7 cellular contexts compared by ENCODE assay signal in genomic region chr7:44639701-44640321, GRCh38. TPM values are rescaled to one million over a fixed set of nuclear protein-coding genes. Genes with fewer than 3 reads are reported as not detected.
A peak's percentile ranks its signal among the peaks of the same experiment; 100 is the strongest.
DNase-seq lines count a peak whose midpoint lies in the region; ATAC-seq and TF ChIP-seq lines count a peak whose summit lies in the region.

No MANE protein-coding gene starts in this region.

- H3K36me3 ChIP-seq in right lobe of liver = no peaks in the 10 kb centered on the region

- peak overlapping the region; percentile 5 to 72 (median 44) for H3K27ac ChIP-seq in right lobe of liver
- peak overlapping the region; percentile 10 for H3K27ac ChIP-seq in temporal lobe (ENCODE audit: low read depth, low read length)

- H3K4me3 ChIP-seq in GM12865 (ENCODE audit: low read depth, low read length) = peak overlapping the region; percentile 34
- no peak overlapping the region for H3K4me3 ChIP-seq in choroid plexus epithelial cell (ENCODE audit: low read depth, low read length)
- no peak overlapping the region for H3K4me3 ChIP-seq in right lobe of liver

- TF ChIP-seq CTCF in GM12865 (IDR thresholded peaks at IDR 0.05; ENCODE audit: insufficient read depth, low read depth, low read length, missing control alignments) = no peak
- TF ChIP-seq CTCF in choroid plexus epithelial cell (conservative IDR thresholded peaks at IDR 0.05; ENCODE audit: low read depth, low read length) = no peak
- no peak for TF ChIP-seq CTCF in right lobe of liver (IDR thresholded peaks at IDR 0.05)

- intact Hi-C loops in right lobe of liver (cut with DNase I) = no loop called here

- H3K4me1 ChIP-seq in right lobe of liver = peaks cover 0 to 17% (median 2%) of the 10 kb centered on the region in 4 donors

- no peaks in the 10 kb centered on the region for H3K9me3 ChIP-seq in right lobe of liver

- DNase-seq in GM12865 (ENCODE audit: low read depth) = no peak
- peak; percentile 23 for DNase-seq in NCI-H69 (lab: John Stamatoyannopoulos, UW)
- peak; percentile 93 for DNase-seq in choroid plexus epithelial cell (ENCODE audit: low read depth)
- DNase-seq in right lobe of liver = peak in 2 of 3 donors; percentile 28 to 54
- no peak for DNase-seq in NCI-H748 treated with DMSO at 0.1 percent for 48 hours (lab: John Stamatoyannopoulos, UW)

- TF ChIP-seq POLR2A in right lobe of liver (IDR thresholded peaks at IDR 0.05) = no peak

- no peaks in the 10 kb centered on the region for H3K27me3 ChIP-seq in right lobe of liver

- WGBS in right lobe of liver (ENCODE audit: insufficient coverage, low coverage, low lambda C conversion rate, missing lambda C conversion rate) = 24% methylated on average over 8 of the region's 8 CpGs

- ATAC-seq in right lobe of liver = peak; percentile 52 to 68 (median 64)
- no peak for ATAC-seq in HG03097 (IDR thresholded peaks at IDR 0.05; ENCODE audit: low FRiP score, unreplicated experiment)

RNA-seq across cellular contexts. Expression of gene OGDH, which starts 33.4 kb away (rescaled TPM):
- total RNA-seq in right lobe of liver (10 to 100 TPM; 46.6 to 63.2 (median 55.8) TPM), temporal lobe (32.2 TPM)

RNA-seq across cellular contexts. Expression of gene TMED4, which starts 57.8 kb away (rescaled TPM):
- total RNA-seq in right lobe of liver (10 to 100 TPM; 32.5 to 91.1 (median 41.7) TPM), temporal lobe (46.0 TPM)

Comparison
In these comparisons a context has a peak if more than half of its experiments do, and no peak if none do; other contexts are left out.
1. DNase-seq: peak in NCI-H69 (single experiment), choroid plexus epithelial cell (single experiment) and right lobe of liver (2 of 3); none in GM12865 (single experiment) and NCI-H748 treated with DMSO at 0.1 percent for 48 hours (single experiment).